ENCODE assay signal across 1 cellular context in the genomic region with DNA sequence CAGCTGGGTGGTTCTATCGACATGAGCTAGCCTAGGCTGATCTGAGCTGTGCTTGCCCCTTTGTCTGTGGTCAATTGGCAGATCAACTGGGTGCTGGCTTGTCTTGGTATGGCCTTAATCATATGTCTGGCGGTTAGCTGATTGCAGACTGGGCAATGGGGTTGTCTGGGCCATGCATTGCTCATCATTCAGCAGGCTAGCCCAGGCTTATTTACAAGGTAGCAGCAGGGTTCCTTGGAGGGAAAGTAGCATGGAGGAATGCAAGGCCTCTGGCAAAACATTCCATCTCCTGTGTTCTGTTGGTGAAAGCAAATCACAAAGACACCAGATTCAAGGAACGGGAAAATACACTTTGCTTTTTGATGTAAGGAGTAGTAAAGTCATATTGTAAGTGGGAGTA.
TF ChIP-seq lines count a peak whose summit lies in the region.

No MANE protein-coding gene starts in this region.

TF ChIP-seq in WTC11, 78 proteins besides CTCF, POLR2A, EP300 and RAD21:
- TF ChIP-seq NFATC4 (CRISPR knock-in tag; IDR thresholded peaks at IDR 0.05) (no peak), ZNF121 (CRISPR knock-in tag; IDR thresholded peaks at IDR 0.05) (no peak), E2F4 (CRISPR knock-in tag; IDR thresholded peaks at IDR 0.05; ENCODE audit: borderline replicate concordance, low read depth) (no peak)
- TF ChIP-seq, protein P1, sequence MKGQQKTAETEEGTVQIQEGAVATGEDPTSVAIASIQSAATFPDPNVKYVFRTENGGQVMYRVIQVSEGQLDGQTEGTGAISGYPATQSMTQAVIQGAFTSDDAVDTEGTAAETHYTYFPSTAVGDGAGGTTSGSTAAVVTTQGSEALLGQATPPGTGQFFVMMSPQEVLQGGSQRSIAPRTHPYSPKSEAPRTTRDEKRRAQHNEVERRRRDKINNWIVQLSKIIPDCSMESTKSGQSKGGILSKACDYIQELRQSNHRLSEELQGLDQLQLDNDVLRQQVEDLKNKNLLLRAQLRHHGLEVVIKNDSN (CRISPR knock-in tag; IDR thresholded peaks at IDR 0.05) = no peak
